In the genomic region with DNA sequence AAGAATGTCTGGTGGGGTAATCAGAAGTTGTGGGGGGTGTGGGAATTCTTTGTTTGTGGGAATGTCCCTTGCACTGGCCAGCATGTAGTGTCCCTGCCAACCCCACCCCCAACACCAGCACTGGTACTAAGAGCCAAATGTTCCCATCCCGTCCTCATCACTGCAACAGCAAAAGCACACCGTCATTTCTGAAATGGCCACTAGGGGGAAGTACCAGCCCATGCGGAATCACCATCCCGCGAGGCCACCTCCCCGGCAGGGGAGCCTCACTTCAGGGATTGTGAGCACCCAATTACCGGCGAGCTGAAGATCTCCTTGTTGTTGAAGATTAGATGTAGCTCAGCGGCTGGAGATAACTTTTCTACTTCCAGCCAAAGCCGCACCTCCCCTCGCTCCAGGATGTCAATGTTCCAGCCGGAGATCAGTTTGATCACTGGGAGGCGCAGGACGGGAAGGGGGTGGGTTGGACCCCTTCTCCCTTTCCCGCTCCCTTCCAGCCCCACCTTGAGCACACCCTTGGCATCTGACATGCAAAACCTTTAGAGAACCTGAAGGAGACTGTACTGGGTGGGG, we compare ENCODE assay signal across 8 cellular contexts. TPM values are rescaled to one million over a fixed set of nuclear protein-coding genes. Genes with fewer than 3 reads are reported as not detected.
DNase-seq lines count a peak whose midpoint lies in the region; ATAC-seq and TF ChIP-seq lines count a peak whose summit lies in the region.

No MANE protein-coding gene starts in this region.

- ATAC-seq in activated naive CD4-positive, alpha-beta T cell treated with anti-CD3 and anti-CD28 coated beads, Interleukin-2, amount 50 U/mL, for 72 hours, result peak; percentile 84 to 89
- ATAC-seq in heart left ventricle (peak; percentile 63 to 73 (median 66)), HG03108 (IDR thresholded peaks at IDR 0.05; ENCODE audit: unreplicated experiment) (no peak)

- H3K27ac Mint-ChIP-seq in activated naive CD4-positive, alpha-beta T cell treated with anti-CD3 and anti-CD28 coated beads, Interleukin-2, amount 50 U/mL, for 72 hours, result no peak overlapping the region

- no peak overlapping the region for H3K4me3 ChIP-seq in heart left ventricle
- no peak overlapping the region for H3K4me3 ChIP-seq in prostate gland
- no peak overlapping the region for H3K4me3 ChIP-seq in uterus

- TF ChIP-seq CTCF in GM10248 (IDR thresholded peaks at IDR 0.05; ENCODE audit: control extremely low read depth, extremely low read depth, low read depth, missing control alignments) (peak; percentile 75), heart left ventricle (IDR thresholded peaks at IDR 0.05) (peak; percentile 82 to 91 (median 88)), prostate gland (IDR thresholded peaks at IDR 0.05) (peak; percentile 79 to 92 (median 90)), uterus (IDR thresholded peaks at IDR 0.05) (peak; percentile 72 to 87 (median 86))

- 11 to 21% (median 14%) methylated on average over 12 to 15 of the region's 15 CpGs for WGBS in heart left ventricle, 4 donors
- WGBS in prostate gland, result 18% methylated on average over 13 of the region's 15 CpGs

- H3K36me3 ChIP-seq in heart left ventricle, result peaks cover 0 to 77% (median 10%) of the 10 kb centered on the region in 9 donors
- no peaks in the 10 kb centered on the region for H3K36me3 ChIP-seq in prostate gland
- no peaks in the 10 kb centered on the region for H3K36me3 ChIP-seq in uterus

- POLR2A ChIA-PET in GM10248 (lab: Yijun Ruan, JAX), result no interaction called here

- H3K9me3 ChIP-seq in heart left ventricle (no peaks in the 10 kb centered on the region), prostate gland (no peaks in the 10 kb centered on the region), uterus (no peaks in the 10 kb centered on the region)

- DNase-seq in GM10248 (ENCODE audit: extremely low spot score) (peak; percentile 88), NCI-H1092 treated with DMSO at 0.1 percent for 48 hours (lab: John Stamatoyannopoulos, UW) (peak; percentile 78), SKM-1 treated with dmso at 0.1 percent for 144 hours (lab: John Stamatoyannopoulos, UW; ENCODE audit: unreplicated experiment) (peak; percentile 51), heart left ventricle (peak in 4 of 5 donors; percentile 77 to 80 (median 79)), prostate gland (ENCODE audit: low spot score) (peak; percentile 82), uterus (peak; percentile 79 to 81)
- DNase-seq in activated naive CD4-positive, alpha-beta T cell treated with anti-CD3 and anti-CD28 coated beads, Interleukin-2, amount 50 U/mL, for 72 hours (ENCODE audit: low spot score in 2 of 2), result peak; percentile 61 to 82

- H3K27me3 ChIP-seq in heart left ventricle (no peaks in the 10 kb centered on the region), prostate gland (replicated peaks; ENCODE audit: insufficient read depth) (no peaks in the 10 kb centered on the region), uterus (no peaks in the 10 kb centered on the region)

- CTCF ChIA-PET in GM10248 (lab: Yijun Ruan, JAX), result interaction anchor here (0.6 to 2.5 kb wide), 16 partner anchors 9 to 568 kb away, joined by 3 to 14 read pairs (median 4); a partner anchor contains a TSS

- no peaks in the 10 kb centered on the region for H3K36me3 Mint-ChIP-seq in activated naive CD4-positive, alpha-beta T cell treated with anti-CD3 and anti-CD28 coated beads, Interleukin-2, amount 50 U/mL, for 72 hours

- no peaks in the 10 kb centered on the region for H3K9me3 Mint-ChIP-seq in activated naive CD4-positive, alpha-beta T cell treated with anti-CD3 and anti-CD28 coated beads, Interleukin-2, amount 50 U/mL, for 72 hours

- intact Hi-C loops in heart left ventricle (cut with DNase I), result loop anchor here in 8 of 10 donors (1.0 to 5.0 kb wide), 6 partner anchors 40 to 321 kb away; a partner anchor contains a TSS
- intact Hi-C loops in prostate gland (cut with DNase I), result loop anchor here (10.0 kb wide), 1 partner anchor 314 kb away; no protein-coding TSS in a partner anchor
- intact Hi-C loops in uterus (cut with DNase I; ENCODE audit: low total_unique reads), result no loop called here

- TF ChIP-seq POLR2A in heart left ventricle (IDR thresholded peaks at IDR 0.05) (peak in 1 of 2 donors; percentile 19), prostate gland (IDR thresholded peaks at IDR 0.05) (no peak), uterus (IDR thresholded peaks at IDR 0.05) (no peak)

- H3K27ac ChIP-seq in heart left ventricle (peak overlapping the region in 8 of 12 donors; percentile 4 to 68 (median 30)), prostate gland (no peak overlapping the region), uterus (no peak overlapping the region)

- H3K4me1 ChIP-seq in heart left ventricle (peaks cover 0 to 38% (median 9%) of the 10 kb centered on the region in 12 donors), prostate gland (replicated peaks) (no peaks in the 10 kb centered on the region), uterus (no peaks in the 10 kb centered on the region)

RNA-seq across cellular contexts. Expression of a gene that starts 41.0 kb away (rescaled TPM):
- total RNA-seq in activated naive CD4-positive, alpha-beta T cell treated with anti-CD3 and anti-CD28 coated beads, Interleukin-2, amount 50 U/mL, for 72 hours, result not detected
- 100 to 1,000 TPM; 230 to 379 (median 288) TPM for total RNA-seq in heart left ventricle
- polyA plus RNA-seq in heart left ventricle, result 100 to 1,000 TPM in 1 of 2 donors, 10 to 100 TPM in 1; 76.7 to 327 TPM
- 10 to 100 TPM in 1 of 2 donors, 1 to 10 TPM in 1; 3.3 to 28.5 TPM for total RNA-seq in prostate gland
- under 1 TPM in 3 of 4 donors, not detected in 1; under 0.01 to 0.90 (median 0.79) TPM for total RNA-seq in uterus

Comparison
In these comparisons a context has a peak if more than half of its experiments do, and no peak if none do; other contexts are left out.
1. H3K27ac ChIP-seq: peak in heart left ventricle (8 of 12); none in prostate gland (0 of 2) and uterus (0 of 2).
2. RNA of a gene that starts 41.0 kb away (total RNA-seq): 230 to 379 TPM in heart left ventricle; 3.3 to 28.5 TPM in prostate gland, under 0.01 to 0.90 TPM in uterus and not detected in activated naive CD4-positive, alpha-beta T cell treated with anti-CD3 and anti-CD28 coated beads, Interleukin-2, amount 50 U/mL, for 72 hours; every median in the first group is over 4 times any median in the second.
3. Peak in every context shown above with its lines, with median percentiles within 50 percentile points of each other: DNase-seq and CTCF ChIP-seq.